In genomic region chr5:135592312-135593045, GRCh38 we compare ENCODE assay signal across 26 cellular contexts. TPM values are rescaled to one million over a fixed set of nuclear protein-coding genes. Genes with fewer than 3 reads are reported as not detected.
"Had no signal": no experiment of that assay in that cellular context is flagged by ENCODE, and none has a peak within 500 bp of the region (broad histone marks: within the 10 kb centered on the region; RNA-seq: fewer than 3 reads in every experiment).

No MANE protein-coding gene starts in this region.

- ATAC-seq: activated CD8-positive, alpha-beta T cell treated with anti-CD3 and anti-CD28 coated beads, Interleukin-2, amount 10 ng/mL, durations not matched to agents 7 days and 5 days; SK-N-SH treated with all-trans-retinoic acid at 6 μM for 48 hours; WTC11 had no signal

- H3K27ac Mint-ChIP-seq: activated CD8-positive, alpha-beta T cell treated with anti-CD3 and anti-CD28 coated beads, Interleukin-2, amount 10 ng/mL, durations not matched to agents 7 days and 5 days; activated naive CD8-positive, alpha-beta T cell treated with anti-CD3 and anti-CD28 coated beads, Interleukin-2, amount 10 ng/mL, durations not matched to agents 7 days and 5 days; T-helper 1 cell treated with Interleukin-12 subunit alpha and Interleukin-12 subunit beta and Interleukin-4 antibody, amounts not matched to agents 30 μg/mL and 1 μg/mL, for 36 hours; WTC11 had no signal

- H3K4me1 Mint-ChIP-seq: activated naive CD8-positive, alpha-beta T cell treated with anti-CD3 and anti-CD28 coated beads, Interleukin-2, amount 10 ng/mL, durations not matched to agents 7 days and 5 days; WTC11 had no signal

- H3K36me3 Mint-ChIP-seq: activated naive CD8-positive, alpha-beta T cell treated with anti-CD3 and anti-CD28 coated beads, Interleukin-2, amount 10 ng/mL, durations not matched to agents 7 days and 5 days; WTC11 had no signal

- H3K9me3 Mint-ChIP-seq: activated naive CD8-positive, alpha-beta T cell treated with anti-CD3 and anti-CD28 coated beads, Interleukin-2, amount 10 ng/mL, durations not matched to agents 7 days and 5 days; T-helper 1 cell treated with Interleukin-12 subunit alpha and Interleukin-12 subunit beta and Interleukin-4 antibody, amounts not matched to agents 30 μg/mL and 1 μg/mL, for 36 hours had no signal

- H3K4me1 ChIP-seq: adrenal gland, Peyer's patch, SJSA1 had no signal

- H3K4me3 Mint-ChIP-seq: activated CD8-positive, alpha-beta T cell treated with anti-CD3 and anti-CD28 coated beads, Interleukin-2, amount 10 ng/mL, durations not matched to agents 7 days and 5 days; activated naive CD8-positive, alpha-beta T cell treated with anti-CD3 and anti-CD28 coated beads, Interleukin-2, amount 10 ng/mL, durations not matched to agents 7 days and 5 days; T-helper 1 cell treated with Interleukin-12 subunit alpha and Interleukin-12 subunit beta and Interleukin-4 antibody, amounts not matched to agents 30 μg/mL and 1 μg/mL, for 36 hours; WTC11 had no signal

- H3K36me3 ChIP-seq: adrenal gland, Peyer's patch, SJSA1 had no signal

- DNase-seq: activated CD4-positive, alpha-beta T cell treated with anti-CD3 and anti-CD28 coated beads for 48 hours; activated CD4-positive, alpha-beta T cell treated with anti-CD3 and anti-CD28 coated beads, Interleukin-2, amount 50 U/mL, for 4 hours; activated CD4-positive, CD25-positive, alpha-beta regulatory T cell treated with anti-CD3 and anti-CD28 coated beads, Interleukin-2, amount 50 U/mL, for 72 hours; activated CD8-positive, alpha-beta memory T cell treated with anti-CD3 and anti-CD28 coated beads, Interleukin-2, amount 50 U/mL, for 48 hours; activated CD8-positive, alpha-beta T cell treated with anti-CD3 and anti-CD28 coated beads, Interleukin-2, amount 10 ng/mL, durations not matched to agents 7 days and 5 days; activated naive CD4-positive, alpha-beta T cell treated with anti-CD3 and anti-CD28 coated beads, Interleukin-2, amount 50 U/mL, for 16 hours; activated naive CD8-positive, alpha-beta T cell treated with anti-CD3 and anti-CD28 coated beads, Interleukin-2, amount 10 ng/mL, durations not matched to agents 7 days and 5 days; activated T-cell treated with anti-CD3 and anti-CD28 coated beads, Interleukin-2, amount 50 U/mL, for 1 hour; adrenal gland; MV-4-11; NCI-H1092 treated with DMSO at 0.1 percent for 48 hours; NCI-H1417 treated with DMSO at 0.1 percent for 48 hours; NCI-H1694; NCI-H2029; NCI-H345; NCI-H510A treated with DMSO at 0.1 percent for 48 hours; Peyer's patch; Right ventricle myocardium superior; T-helper 9 cell had no signal

- H3K27me3 ChIP-seq: adrenal gland, Peyer's patch had no signal

- H3K4me3 ChIP-seq: adrenal gland, Peyer's patch, SJSA1 had no signal

- H3K9me3 ChIP-seq: adrenal gland, Peyer's patch, SJSA1 had no signal

- H3K27ac ChIP-seq: adrenal gland, Peyer's patch, RWPE1, SJSA1 had no signal

RNA-seq across cellular contexts. Expression of gene CXCL14, which starts 13.7 kb away (rescaled TPM):
- total RNA-seq: activated CD8-positive, alpha-beta T cell treated with anti-CD3 and anti-CD28 coated beads, Interleukin-2, amount 10 ng/mL, durations not matched to agents 7 days and 5 days; activated naive CD8-positive, alpha-beta T cell treated with anti-CD3 and anti-CD28 coated beads, Interleukin-2, amount 10 ng/mL, durations not matched to agents 7 days and 5 days; MCF 10A had no signal

RNA-seq across cellular contexts. Expression of gene NEUROG1, which starts 56.7 kb away (rescaled TPM):
- total RNA-seq: activated CD8-positive, alpha-beta T cell treated with anti-CD3 and anti-CD28 coated beads, Interleukin-2, amount 10 ng/mL, durations not matched to agents 7 days and 5 days; activated naive CD8-positive, alpha-beta T cell treated with anti-CD3 and anti-CD28 coated beads, Interleukin-2, amount 10 ng/mL, durations not matched to agents 7 days and 5 days; adrenal gland; cardiac septum; MCF 10A; Peyer's patch; Right ventricle myocardium superior; SJSA1 had no signal
- polyA plus RNA-seq: adrenal gland had no signal
